25 cellular contexts compared by ENCODE assay signal in the genomic region with DNA sequence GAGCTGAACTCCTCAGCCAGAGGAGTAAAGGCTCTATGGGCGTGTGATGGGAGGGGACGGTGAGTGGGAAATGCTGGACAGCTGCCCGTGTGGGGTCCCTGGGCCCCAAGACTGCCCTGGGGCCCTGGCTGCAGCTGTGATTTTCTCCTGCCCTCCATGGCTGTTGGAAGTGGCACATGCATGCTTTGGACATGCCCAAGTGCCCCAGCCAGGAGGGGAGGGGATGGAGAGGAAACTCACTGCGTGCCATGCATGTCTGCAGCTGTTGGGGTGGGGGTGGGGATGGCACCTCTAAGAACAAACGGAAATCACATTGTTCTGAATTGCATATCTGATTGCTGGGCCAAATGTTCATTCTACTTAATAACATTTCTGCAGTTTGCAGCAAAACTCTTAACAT. TPM values are rescaled to one million over a fixed set of nuclear protein-coding genes. Genes with fewer than 3 reads are reported as not detected.
DNase-seq lines count a peak whose midpoint lies in the region; ATAC-seq and TF ChIP-seq lines count a peak whose summit lies in the region.
"Had no signal": no experiment of that assay in that cellular context is flagged by ENCODE, and none has a peak within 500 bp of the region (broad histone marks: within the 10 kb centered on the region; RNA-seq: fewer than 3 reads in every experiment).

No MANE protein-coding gene starts in this region.

- H3K4me3 ChIP-seq in breast epithelium = no peak overlapping the region
- H3K4me3 ChIP-seq: K562 had no signal

- peak; percentile 3 for DNase-seq in EH (ENCODE audit: low read depth)
- peak; percentile 64 for DNase-seq in dermis blood vessel endothelial cell
- peak; percentile 46 to 47 for DNase-seq in lung microvascular endothelial cell (ENCODE audit: low read depth in 2 of 2)
- no peak for DNase-seq in sciatic nerve (ENCODE audit: low spot score)
- no peak for DNase-seq in medulla oblongata (ENCODE audit: extremely low spot score)
- DNase-seq in NK-92 (lab: John Stamatoyannopoulos, UW; ENCODE audit: unreplicated experiment) = no peak
- no peak for DNase-seq in breast epithelium (ENCODE audit: low spot score in 2 of 2)
- DNase-seq: AML-193; CD8-positive, alpha-beta T cell; DMS 273 treated with DMSO at 0.1 percent for 48 hours; DMS79; GF-D8; Kasumi-1; MV-4-11; NCI-H1105 treated with DMSO at 0.1 percent for 48 hours; NCI-H146; NCI-H1930; NCI-H446; NCI-H524 treated with DMSO at 0.1 percent for 48 hours; NCI-H774; NK-92 treated with Interleukin-12 subunit alpha and Interleukin-12 subunit beta, amount 100 ng/mL, for 24 hours; PC-3 had no signal

- H3K27me3 ChIP-seq in breast epithelium = peaks cover 0 to 58% of the 10 kb centered on the region in 2 donors

- no peak overlapping the region for H3K27ac ChIP-seq in breast epithelium
- H3K27ac ChIP-seq: C4-2B had no signal

- no peaks in the 10 kb centered on the region for H3K9me3 ChIP-seq in breast epithelium

- no peak for TF ChIP-seq POLR2A in breast epithelium (IDR thresholded peaks at IDR 0.05)

- TF ChIP-seq CTCF in breast epithelium (IDR thresholded peaks at IDR 0.05) = no peak

- ATAC-seq in sciatic nerve = no peak
- ATAC-seq: CD8-positive, alpha-beta T cell; K562; PC-3; SK-N-SH treated with all-trans-retinoic acid at 6 μM for 48 hours had no signal

- no peaks in the 10 kb centered on the region for H3K4me1 ChIP-seq in breast epithelium

- intact Hi-C loops in sciatic nerve (cut with DNase I) = no loop called here
- intact Hi-C loops in breast epithelium (cut with DNase I; ENCODE audit: low total_unique reads) = no loop called here

- no peaks in the 10 kb centered on the region for H3K36me3 ChIP-seq in breast epithelium

RNA-seq across cellular contexts. Expression of gene MID2, which starts 52.4 kb away (rescaled TPM):
- total RNA-seq in dermis blood vessel endothelial cell (114 and 159 TPM in 2 replicates), lung microvascular endothelial cell (38.6 and 108 TPM in 2 replicates), sciatic nerve (26.7 TPM), breast epithelium (10 to 100 TPM; 28.2 to 32.3 (median 28.5) TPM)

Comparison
In these comparisons a context has a peak if more than half of its experiments do, and no peak if none do; other contexts are left out.
1. DNase-seq: peak in EH (single experiment), dermis blood vessel endothelial cell (single experiment) and lung microvascular endothelial cell (2 of 2); none in sciatic nerve (single experiment), medulla oblongata (single experiment), NK-92 (single experiment) and breast epithelium (0 of 2).